In the genomic region with DNA sequence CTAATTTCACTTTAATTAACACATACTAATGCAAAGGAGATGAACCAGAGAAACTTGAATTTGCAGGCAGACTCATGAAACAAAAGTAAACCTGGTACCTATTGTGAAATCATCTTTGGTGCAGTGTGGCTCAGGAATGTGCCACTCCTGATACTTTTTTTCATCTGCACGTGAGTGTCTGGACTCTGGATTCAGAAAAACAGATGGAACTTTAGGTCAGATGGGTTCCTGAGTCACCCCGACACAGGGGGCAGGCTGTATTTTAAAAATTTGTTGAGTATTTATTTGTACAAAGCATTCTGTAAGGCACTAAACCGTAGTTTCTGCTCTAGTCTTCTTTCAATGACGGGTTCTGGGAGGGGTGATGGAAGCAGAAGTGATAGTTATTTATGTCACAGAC, we compare ENCODE assay signal across 10 cellular contexts. TPM values are rescaled to one million over a fixed set of nuclear protein-coding genes. Genes with fewer than 3 reads are reported as not detected.
A peak's percentile ranks its signal among the peaks of the same experiment; 100 is the strongest.
DNase-seq lines count a peak whose midpoint lies in the region; ATAC-seq and TF ChIP-seq lines count a peak whose summit lies in the region.
"Had no signal": no experiment of that assay in that cellular context is flagged by ENCODE, and none has a peak within 500 bp of the region (broad histone marks: within the 10 kb centered on the region; RNA-seq: fewer than 3 reads in every experiment).

No MANE protein-coding gene starts in this region.

- H3K4me3 Mint-ChIP-seq in nephron progenitor cell (peak overlapping the region; percentile 8), H9 (no peak overlapping the region)

- no peak overlapping the region for H4K5ac ChIP-seq in H9 (ENCODE audit: insufficient read length, low read depth, low read length)

- peaks cover 18% of the 10 kb centered on the region for H3K4me1 Mint-ChIP-seq in nephron progenitor cell
- H3K4me1 Mint-ChIP-seq in H9, result peaks cover 23 to 25% of the 10 kb centered on the region in 2 experiments

- H3K27me3 ChIP-seq in MG63 (no peaks in the 10 kb centered on the region), dorsolateral prefrontal cortex (no peaks in the 10 kb centered on the region), H9 (ENCODE audit: insufficient read depth, low read length) (peaks cover 30% of the 10 kb centered on the region; the same call in 1 of the 2 replicates)

- no peaks in the 10 kb centered on the region for H3K79me2 ChIP-seq in H9 (ENCODE audit: insufficient read depth, low read length)

- H2BK12ac ChIP-seq in H9 (ENCODE audit: insufficient read length, low read depth, low read length), result no peak overlapping the region

- no peak overlapping the region for H3K27ac Mint-ChIP-seq in nephron progenitor cell
- H3K27ac Mint-ChIP-seq in H9, result no peak overlapping the region

- H2BK15ac ChIP-seq in H9 (ENCODE audit: low read depth, low read length), result no peak overlapping the region

- intact Hi-C loops in dorsolateral prefrontal cortex (cut with DNase I), result loop anchor here in 1 of 2 donors (10.0 kb wide), 1 partner anchor 748 kb away; no protein-coding TSS in a partner anchor

- H3K27ac ChIP-seq in dorsolateral prefrontal cortex (peak overlapping the region in 54 of 59 donors; percentile 25 to 91 (median 77)), H9 (ENCODE audit: insufficient read length, low read depth, low read length) (no peak overlapping the region)

- H3K9me3 Mint-ChIP-seq in nephron progenitor cell, result no peaks in the 10 kb centered on the region
- H3K9me3 Mint-ChIP-seq in H9, result peaks cover 4 to 6% of the 10 kb centered on the region in 2 experiments; a peak in 3 of 5 replicates

- no CpG with 5 or more reads among the region's 4 CpGs for WGBS in H9 (ENCODE audit: extremely low coverage, insufficient read length, low lambda C conversion rate)

- H3K18ac ChIP-seq in H9 (ENCODE audit: insufficient read length, low read depth, low read length), result no peak overlapping the region

- H3K36me3 Mint-ChIP-seq in nephron progenitor cell (ENCODE audit: low read depth), result no peaks in the 10 kb centered on the region
- no peaks in the 10 kb centered on the region; a peak in 1 of 7 replicates for H3K36me3 Mint-ChIP-seq in H9 (ENCODE audit: insufficient read depth in 1 of 3, low read depth in 3 of 3)

- in situ Hi-C loops in GM13976 (cut with MboI; ENCODE audit: low sequenced_read_pairs, unreplicated experiment), result no loop called here

- no peak overlapping the region for H2BK120ac ChIP-seq in H9 (ENCODE audit: low read depth, low read length, poor library complexity, severe bottlenecking)

- H4K20me1 ChIP-seq in H9 (ENCODE audit: control insufficient read depth, insufficient read depth, insufficient read length), result no peaks in the 10 kb centered on the region

- H3K23me2 ChIP-seq in H9 (ENCODE audit: insufficient read length, low read depth, low read length, poor library complexity, severe bottlenecking), result no peaks in the 10 kb centered on the region

- no peak overlapping the region for H3K9ac ChIP-seq in H9 (ENCODE audit: extremely low read depth, insufficient read length, low read length)

- H3K4me1 ChIP-seq in H9 (ENCODE audit: insufficient read depth, low read length), result no peaks in the 10 kb centered on the region; the same call in 1 of the 2 replicates

- DNase-seq in AG08395 (ENCODE audit: low spot score), result peak; percentile 62
- DNase-seq in MG63, result peak; percentile 44
- no peak for DNase-seq in dorsolateral prefrontal cortex
- DNase-seq in nephron progenitor cell, result no peak
- no peak for DNase-seq in middle frontal gyrus (ENCODE audit: extremely low spot score, low spot score)
- no peak for DNase-seq in H9
- no peak for DNase-seq in GM13976 (ENCODE audit: low spot score)
- DNase-seq: activated T-cell treated with anti-CD3 and anti-CD28 coated beads, Interleukin-2, amount 50 U/mL, for 1 hour; DMS153 had no signal

- no peak overlapping the region for H4K8ac ChIP-seq in H9 (replicated peaks; ENCODE audit: insufficient read length, low read depth, low read length)

- peaks cover 41% of the 10 kb centered on the region for H3K27me3 Mint-ChIP-seq in nephron progenitor cell (ENCODE audit: low read depth, poor library complexity)
- H3K27me3 Mint-ChIP-seq in H9 (ENCODE audit: low read depth), result peaks cover 99% of the 10 kb centered on the region

- TF ChIP-seq CTCF in dorsolateral prefrontal cortex (IDR thresholded peaks at IDR 0.05 in 54 of 56, conservative IDR thresholded peaks at IDR 0.05 in 2 of 56; ENCODE audit: low read depth in 1 of 56, partially characterized antibody in 56 of 56) (no peak), nephron progenitor cell (IDR thresholded peaks at IDR 0.05) (no peak), H9 (conservative IDR thresholded peaks at IDR 0.05) (no peak), GM13976 (IDR thresholded peaks at IDR 0.05; ENCODE audit: borderline replicate concordance, control extremely low read depth, extremely low read depth, insufficient read depth, missing control alignments) (no peak)

- no peak overlapping the region for H3K4ac ChIP-seq in H9 (ENCODE audit: low read depth, low read length)

- no peak for ATAC-seq in HG02763 (IDR thresholded peaks at IDR 0.05; ENCODE audit: unreplicated experiment)

- no peak overlapping the region for H3K4me2 ChIP-seq in H9 (ENCODE audit: insufficient read depth, insufficient read length, low read length)

- no peak overlapping the region for H2BK20ac ChIP-seq in H9 (ENCODE audit: low read depth, low read length, poor library complexity, severe bottlenecking)

- H3K56ac ChIP-seq in H9 (ENCODE audit: insufficient read length, low read depth, low read length), result no peak overlapping the region

- no peak overlapping the region for H2AK5ac ChIP-seq in H9 (ENCODE audit: insufficient read length, low read length)

- H2AFZ ChIP-seq in H9 (ENCODE audit: low read length), result no peak overlapping the region

- no peak overlapping the region for H4K91ac ChIP-seq in H9 (ENCODE audit: insufficient read length, low read depth, low read length)

- no peak overlapping the region for H3K23ac ChIP-seq in H9 (ENCODE audit: insufficient read length, low read depth, low read length)

- no peaks in the 10 kb centered on the region for H3K9me3 ChIP-seq in MG63
- no peaks in the 10 kb centered on the region for H3K9me3 ChIP-seq in H9 (ENCODE audit: control insufficient read depth, low read depth, low read length)

- H3T11ph ChIP-seq in H9 (ENCODE audit: low read length), result no peak overlapping the region

- no peak overlapping the region for H3K4me3 ChIP-seq in MG63
- peak overlapping the region in 5 of 59 donors; percentile 3 to 14 (median 5) for H3K4me3 ChIP-seq in dorsolateral prefrontal cortex

- H3K36me3 ChIP-seq in MG63, result no peaks in the 10 kb centered on the region

- no peak overlapping the region for H3K14ac ChIP-seq in H9 (ENCODE audit: insufficient read depth, low read length)

- H2BK5ac ChIP-seq in H9 (ENCODE audit: insufficient read length, low read length), result no peak overlapping the region

- H3K79me1 ChIP-seq in H9 (ENCODE audit: insufficient read depth, low read depth, low read length, poor library complexity, severe bottlenecking), result no peaks in the 10 kb centered on the region

RNA-seq across cellular contexts. Expression of gene TUT7, which starts 52.2 kb away (rescaled TPM):
- total RNA-seq in MG63 (2014; rRNA removed; shearing (Covaris generic); ENCODE audit: low replicate concordance), result 9.9 and 11.8 TPM in 2 replicates
- total RNA-seq in dorsolateral prefrontal cortex (10 to 100 TPM; 16.3 to 37.4 (median 25.7) TPM), H9 (2021) (22.9 and 23.1 TPM in 2 replicates)

Comparison
In these comparisons a context has a peak if more than half of its experiments do, and no peak if none do; other contexts are left out.
1. DNase-seq: peak in AG08395 (single experiment) and MG63 (single experiment); none in dorsolateral prefrontal cortex (0 of 10), nephron progenitor cell (single experiment), middle frontal gyrus (single experiment), H9 (single experiment) and GM13976 (single experiment).